Comparison of ENCODE assay signal across 1 cellular context in genomic region chr1:62523860-62524259, GRCh38.
TF ChIP-seq lines count a peak whose summit lies in the region.

No MANE protein-coding gene starts in this region.

TF ChIP-seq in HepG2, 621 proteins besides CTCF, POLR2A, EP300 and RAD21 (continued from another document):
- TF ChIP-seq TCF7 (IDR thresholded peaks at IDR 0.05; ENCODE audit: low read depth), result 0 out of 2 replicates have a peak, but pooled peaks have one; percentile 11
- TF ChIP-seq FOXJ3 (CRISPR knock-in tag; IDR thresholded peaks at IDR 0.05; ENCODE audit: borderline replicate concordance), result peak; percentile 35; the same call in 1 of the 2 replicates
- peak; percentile 26; the same call in 1 of the 2 replicates for TF ChIP-seq AHDC1 (CRISPR knock-in tag; IDR thresholded peaks at IDR 0.05; ENCODE audit: borderline replicate concordance)
- no peak for TF ChIP-seq STAT5B (CRISPR knock-in tag; IDR thresholded peaks at IDR 0.05)
- TF ChIP-seq ARID5B (CRISPR knock-in tag; IDR thresholded peaks at IDR 0.05), result 0 out of 2 replicates have a peak, but pooled peaks have one; percentile 7
- TF ChIP-seq ISL2 (CRISPR knock-in tag; IDR thresholded peaks at IDR 0.05), result peak; percentile 59; the same call in 1 of the 2 replicates
- peak; percentile 14 for TF ChIP-seq TBL1XR1 (IDR thresholded peaks at IDR 0.05; ENCODE audit: borderline replicate concordance, low read length, partially characterized antibody)
- no peak for TF ChIP-seq CREB1 (IDR thresholded peaks at IDR 0.05)
- 0 out of 2 replicates have a peak, but pooled peaks have one; percentile 28 for TF ChIP-seq CREB1 (CRISPR knock-in tag; IDR thresholded peaks at IDR 0.05)
- 0 out of 2 replicates have a peak, but pooled peaks have one; percentile 33 for TF ChIP-seq BCL6 (CRISPR knock-in tag; IDR thresholded peaks at IDR 0.05)
